Comparison of ENCODE assay signal across 23 cellular contexts in the genomic region with DNA sequence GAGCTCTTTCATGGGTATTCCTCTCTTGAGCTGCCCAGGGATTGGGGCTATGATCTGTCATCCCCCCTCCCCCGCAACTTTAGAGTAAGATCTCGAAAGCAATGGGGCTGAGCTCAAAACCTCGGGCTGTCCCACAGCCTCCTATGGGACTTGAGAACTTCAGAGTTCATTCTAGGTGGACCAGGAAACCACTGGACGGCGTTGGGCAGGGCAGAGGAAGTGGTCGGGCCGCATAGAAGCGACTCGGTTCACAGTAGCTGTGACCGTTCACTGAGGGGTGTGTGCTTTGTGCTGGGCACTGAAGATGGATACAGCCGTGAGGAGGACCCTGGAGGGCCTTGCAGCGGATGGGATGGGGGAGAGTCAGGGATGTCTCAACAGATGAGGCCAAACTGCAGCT.
A peak's percentile ranks its signal among the peaks of the same experiment; 100 is the strongest.
DNase-seq lines count a peak whose midpoint lies in the region; ATAC-seq and TF ChIP-seq lines count a peak whose summit lies in the region.
"Had no signal": no experiment of that assay in that cellular context is flagged by ENCODE, and none has a peak within 500 bp of the region (broad histone marks: within the 10 kb centered on the region; RNA-seq: fewer than 3 reads in every experiment).

No MANE protein-coding gene starts in this region.

- peak; percentile 29 for DNase-seq in MV-4-11 (lab: John Stamatoyannopoulos, UW)
- DNase-seq in osteoblast (ENCODE audit: insufficient read length, low spot score, missing footprints): no peak
- DNase-seq in NOMO-1 treated with DMSO at 0.1 percent for 48 hours (lab: John Stamatoyannopoulos, UW; ENCODE audit: unreplicated experiment): no peak
- no peak for DNase-seq in omental fat pad (ENCODE audit: low spot score)
- DNase-seq: activated CD4-positive, alpha-beta memory T cell treated with anti-CD3 and anti-CD28 coated beads, Interleukin-2, amount 10 ng/mL, durations not matched to agents 7 days and 5 days; activated CD8-positive, alpha-beta memory T cell treated with anti-CD3 and anti-CD28 coated beads, Interleukin-2, amount 50 U/mL, for 4 hours; activated naive CD4-positive, alpha-beta T cell treated with anti-CD3 and anti-CD28 coated beads for 36 hours; cerebellar nuclear complex; DMS79; foreskin melanocyte; H9; heart left ventricle; kidney; NCI-H446; RPMI8226; SJCRH30; SW 1271 had no signal

- no peaks in the 10 kb centered on the region for H3K36me3 ChIP-seq in osteoblast (ENCODE audit: insufficient read depth, low read length)
- H3K36me3 ChIP-seq: heart left ventricle, SJCRH30 had no signal

- H3K4me3 ChIP-seq in osteoblast (ENCODE audit: insufficient read depth, low read length): peak overlapping the region; percentile 17
- H3K4me3 ChIP-seq: heart left ventricle, SJCRH30, skin epidermis had no signal

- H2AFZ ChIP-seq in osteoblast (ENCODE audit: low read length): no peak overlapping the region
- H2AFZ ChIP-seq: parathyroid adenoma had no signal

- H3K27me3 ChIP-seq in layer of hippocampus (ENCODE audit: control insufficient read depth, insufficient read depth, low read length) (no peaks in the 10 kb centered on the region), osteoblast (ENCODE audit: insufficient read depth, low read length) (no peaks in the 10 kb centered on the region)
- H3K27me3 ChIP-seq: heart left ventricle, SJCRH30 had no signal

- H3K79me2 ChIP-seq in osteoblast (ENCODE audit: insufficient read depth, low read length): no peaks in the 10 kb centered on the region

- no peak for TF ChIP-seq CTCF in osteoblast (IDR thresholded peaks at IDR 0.05; ENCODE audit: extremely low read depth, low read depth, low read length)
- no peak for TF ChIP-seq CTCF in omental fat pad (IDR thresholded peaks at IDR 0.05)

- peak overlapping the region; percentile 59 for H3K4me2 ChIP-seq in osteoblast (ENCODE audit: insufficient read depth, low read length)

- ATAC-seq in HG03442 (IDR thresholded peaks at IDR 0.05; ENCODE audit: unreplicated experiment) (no peak), omental fat pad (ENCODE audit: low FRiP score) (no peak), HG03108 (IDR thresholded peaks at IDR 0.05; ENCODE audit: unreplicated experiment) (no peak)

- H3K9me3 ChIP-seq in osteoblast (ENCODE audit: low read depth, low read length): no peaks in the 10 kb centered on the region
- H3K9me3 ChIP-seq: heart left ventricle, SJCRH30 had no signal

- peak overlapping the region; percentile 87 for H3K27ac ChIP-seq in layer of hippocampus (ENCODE audit: low read depth, low read length)
- no peak overlapping the region for H3K27ac ChIP-seq in osteoblast (ENCODE audit: low read depth, low read length)
- H3K27ac ChIP-seq: C4-2B, heart left ventricle, parathyroid adenoma, SJCRH30, skin epidermis had no signal

- H4K20me1 ChIP-seq in osteoblast (ENCODE audit: insufficient read depth, low read length): peaks cover 21% of the 10 kb centered on the region

- peaks cover 11% of the 10 kb centered on the region for H3K4me1 ChIP-seq in osteoblast (ENCODE audit: insufficient read depth, low read length)
- H3K4me1 ChIP-seq: SJCRH30 had no signal
